1 cellular context compared by ENCODE assay signal in genomic region chr3:42934111-42934510, GRCh38.
TF ChIP-seq lines count a peak whose summit lies in the region.

No MANE protein-coding gene starts in this region.

TF ChIP-seq in K562, 482 proteins besides CTCF, POLR2A, EP300 and RAD21:
- TF ChIP-seq ZFP30 (CRISPR knock-in tag; IDR thresholded peaks at IDR 0.05; ENCODE audit: borderline replicate concordance) (no peak), RFX1 (IDR thresholded peaks at IDR 0.05) (peak; percentile 20; the same call in 1 of the 2 replicates)
TF ChIP-seq in K562: peak in this region for 1.
